In the genomic region with DNA sequence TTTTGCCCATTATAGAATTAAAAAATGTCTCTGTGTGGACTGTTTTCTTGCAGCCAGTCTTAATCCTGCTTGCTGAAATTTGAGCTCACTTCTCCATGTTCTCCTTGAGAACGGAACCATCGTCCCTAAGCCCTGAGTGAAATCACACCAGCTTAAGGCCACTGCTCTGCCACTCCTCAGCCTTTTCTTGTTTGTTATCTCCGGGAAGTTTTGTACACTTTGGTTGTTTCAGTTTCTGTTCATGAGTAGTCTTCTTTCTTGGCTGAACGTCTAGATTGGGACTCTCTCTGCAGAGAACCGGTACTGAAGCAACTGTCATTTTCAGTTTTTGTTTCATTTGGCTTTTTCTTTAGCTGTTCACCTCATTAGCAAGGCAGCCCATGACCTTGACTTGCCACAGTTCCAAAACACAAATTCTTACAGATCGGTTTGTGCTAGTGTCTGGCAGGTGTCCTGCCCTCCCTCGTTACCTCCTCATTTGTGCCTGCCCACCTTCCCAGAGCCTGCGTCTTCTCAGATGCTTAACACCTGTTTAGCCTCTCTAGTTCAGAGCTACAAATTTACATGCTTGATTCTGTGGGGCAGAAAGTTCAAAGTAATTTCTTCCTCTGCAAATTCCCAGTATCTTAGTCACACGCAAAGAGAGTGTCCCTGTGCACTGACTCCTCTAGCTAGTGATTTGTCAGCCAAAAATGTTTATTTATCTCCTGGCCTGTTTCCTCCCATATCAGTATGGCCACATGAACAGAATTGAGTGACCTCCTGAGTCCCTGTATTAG, we compare ENCODE assay signal across 8 cellular contexts. TPM values are rescaled to one million over a fixed set of nuclear protein-coding genes. Genes with fewer than 3 reads are reported as not detected.
DNase-seq lines count a peak whose midpoint lies in the region; ATAC-seq lines count a peak whose summit lies in the region.

No MANE protein-coding gene starts in this region.

- H2AK5ac ChIP-seq in mesenchymal stem cell (ENCODE audit: low read length, severe bottlenecking), result no peak overlapping the region

- peak overlapping the region; percentile 60 for H3K9ac ChIP-seq in mesenchymal stem cell (ENCODE audit: low read length)

- H2BK120ac ChIP-seq in mesenchymal stem cell (ENCODE audit: low read depth, low read length), result no peak overlapping the region

- no peak overlapping the region for H2AFZ ChIP-seq in mesenchymal stem cell (ENCODE audit: low read depth, low read length)

- DNase-seq in GM03348 (ENCODE audit: low spot score) (peak; percentile 34), HT1080 (ENCODE audit: low read depth) (peak; percentile 54), mesenchymal stem cell (peak; percentile 48), putamen (ENCODE audit: low spot score) (no peak), hypothalamus (lab: John Stamatoyannopoulos, UW) (no peak), mucosa of gallbladder (ENCODE audit: low spot score) (no peak)
- peak; percentile 18 for DNase-seq in activated naive CD8-positive, alpha-beta T cell treated with anti-CD3 and anti-CD28 coated beads, Interleukin-2, amount 50 U/mL, for 24 hours

- H3K18ac ChIP-seq in mesenchymal stem cell (ENCODE audit: low read depth in 1 of 2, low read length in 2 of 2), result no peak overlapping the region

- peak overlapping the region; percentile 84 for H3K27ac Mint-ChIP-seq in activated naive CD8-positive, alpha-beta T cell treated with anti-CD3 and anti-CD28 coated beads, Interleukin-2, amount 50 U/mL, for 24 hours

- H3K4me1 ChIP-seq in mesenchymal stem cell (ENCODE audit: control insufficient read depth, insufficient read depth, low read depth, low read length), result peaks cover 9% of the 10 kb centered on the region

- 66% methylated on average over 9 of the region's 9 CpGs for WGBS in mesenchymal stem cell

- H3K4ac ChIP-seq in mesenchymal stem cell (ENCODE audit: low read depth in 1 of 2, low read length in 2 of 2), result no peak overlapping the region

- H3K36me3 Mint-ChIP-seq in activated naive CD8-positive, alpha-beta T cell treated with anti-CD3 and anti-CD28 coated beads, Interleukin-2, amount 50 U/mL, for 24 hours (ENCODE audit: low read depth), result peaks cover 10% of the 10 kb centered on the region

- peaks cover 1% of the 10 kb centered on the region for H3K79me1 ChIP-seq in mesenchymal stem cell (replicated peaks; ENCODE audit: low read length, poor library complexity, severe bottlenecking)

- H3K27ac ChIP-seq in mesenchymal stem cell (ENCODE audit: low read length, poor library complexity, severe bottlenecking), result no peak overlapping the region

- no peak overlapping the region for H3K23ac ChIP-seq in mesenchymal stem cell (ENCODE audit: low read length in 2 of 2)

- H3K4me1 Mint-ChIP-seq in activated naive CD8-positive, alpha-beta T cell treated with anti-CD3 and anti-CD28 coated beads, Interleukin-2, amount 50 U/mL, for 24 hours, result peaks cover 52% of the 10 kb centered on the region

- H3K4me2 ChIP-seq in mesenchymal stem cell (ENCODE audit: low read length, poor library complexity, severe bottlenecking), result no peak overlapping the region

- peak overlapping the region; percentile 72 for H3K4me3 Mint-ChIP-seq in activated naive CD8-positive, alpha-beta T cell treated with anti-CD3 and anti-CD28 coated beads, Interleukin-2, amount 50 U/mL, for 24 hours

- H3K4me3 ChIP-seq in mesenchymal stem cell (ENCODE audit: insufficient read depth in 1 of 2, low read depth in 1 of 2, low read length in 2 of 2), result peak overlapping the region in 1 of 2 experiments; percentile 52

- H3K27me3 ChIP-seq in mesenchymal stem cell (ENCODE audit: control insufficient read depth in 1 of 2, insufficient read depth in 1 of 2, low read length in 2 of 2), result no peaks in the 10 kb centered on the region

- H3K9me3 ChIP-seq in mesenchymal stem cell (ENCODE audit: control insufficient read depth, low read length), result no peaks in the 10 kb centered on the region

- H3K27me3 Mint-ChIP-seq in activated naive CD8-positive, alpha-beta T cell treated with anti-CD3 and anti-CD28 coated beads, Interleukin-2, amount 50 U/mL, for 24 hours, result no peaks in the 10 kb centered on the region

- H3K14ac ChIP-seq in mesenchymal stem cell (ENCODE audit: low read length in 2 of 2), result no peak overlapping the region

- H2BK12ac ChIP-seq in mesenchymal stem cell (ENCODE audit: low read length in 2 of 2), result no peak overlapping the region

- peak; percentile 98 for ATAC-seq in GM21381 (IDR thresholded peaks at IDR 0.05; ENCODE audit: unreplicated experiment)
- ATAC-seq in activated naive CD8-positive, alpha-beta T cell treated with anti-CD3 and anti-CD28 coated beads, Interleukin-2, amount 50 U/mL, for 24 hours, result peak; percentile 88

- H4K8ac ChIP-seq in mesenchymal stem cell (ENCODE audit: low read length), result no peak overlapping the region

- no peak overlapping the region for H2BK5ac ChIP-seq in mesenchymal stem cell (ENCODE audit: low read depth, low read length, poor library complexity, severe bottlenecking)

- no peaks in the 10 kb centered on the region for H3K9me3 Mint-ChIP-seq in activated naive CD8-positive, alpha-beta T cell treated with anti-CD3 and anti-CD28 coated beads, Interleukin-2, amount 50 U/mL, for 24 hours

- no peak overlapping the region for H4K91ac ChIP-seq in mesenchymal stem cell (ENCODE audit: low read length)

- peaks cover 28 to 41% of the 10 kb centered on the region in 2 experiments for H3K36me3 ChIP-seq in mesenchymal stem cell (ENCODE audit: control insufficient read depth in 1 of 2, insufficient read depth in 2 of 2, low read depth in 1 of 2, low read length in 2 of 2)

- H2BK15ac ChIP-seq in mesenchymal stem cell (ENCODE audit: low read depth, poor library complexity, severe bottlenecking), result no peak overlapping the region

RNA-seq across cellular contexts. Expression of a gene that starts 12.4 kb away (rescaled TPM):
- total RNA-seq in HT1080 (2014; rRNA removed; shearing (Covaris generic)), result 24.5 and 29.1 TPM in 2 replicates
- polyA plus RNA-seq in HT1080 (2015; cell fraction: cytosol; rRNA removed), result 12.2 and 13.0 TPM in 2 replicates
- polyA plus RNA-seq in HT1080 (2015; cell fraction: nucleus; rRNA removed), result 19.3 and 21.6 TPM in 2 replicates
- polyA plus RNA-seq in mesenchymal stem cell (2013, experiment 1 of 2), result 10.1 TPM
- polyA plus RNA-seq in mesenchymal stem cell (2013, experiment 2 of 2), result 10.1 TPM
- total RNA-seq in mucosa of gallbladder, result 35.2 TPM

RNA-seq across cellular contexts. Expression of a gene that starts 57.3 kb away (rescaled TPM):
- 35.8 and 38.6 TPM in 2 replicates for total RNA-seq in HT1080 (2014; rRNA removed; shearing (Covaris generic))
- polyA plus RNA-seq in HT1080 (2015; cell fraction: cytosol; rRNA removed), result 24.2 and 25.8 TPM in 2 replicates
- polyA plus RNA-seq in HT1080 (2015; cell fraction: nucleus; rRNA removed), result 47.6 and 48.4 TPM in 2 replicates
- polyA plus RNA-seq in mesenchymal stem cell (2013, experiment 1 of 2), result 1.9 TPM
- polyA plus RNA-seq in mesenchymal stem cell (2013, experiment 2 of 2), result 1.8 TPM
- total RNA-seq in mucosa of gallbladder, result 109 TPM

Comparison
In these comparisons a context has a peak if more than half of its experiments do, and no peak if none do; other contexts are left out.
1. DNase-seq: peak in GM03348 (single experiment), HT1080 (single experiment), activated naive CD8-positive, alpha-beta T cell treated with anti-CD3 and anti-CD28 coated beads, Interleukin-2, amount 50 U/mL, for 24 hours (single experiment) and mesenchymal stem cell (single experiment); none in putamen (single experiment), hypothalamus (0 of 51) and mucosa of gallbladder (single experiment).